In the genomic region with DNA sequence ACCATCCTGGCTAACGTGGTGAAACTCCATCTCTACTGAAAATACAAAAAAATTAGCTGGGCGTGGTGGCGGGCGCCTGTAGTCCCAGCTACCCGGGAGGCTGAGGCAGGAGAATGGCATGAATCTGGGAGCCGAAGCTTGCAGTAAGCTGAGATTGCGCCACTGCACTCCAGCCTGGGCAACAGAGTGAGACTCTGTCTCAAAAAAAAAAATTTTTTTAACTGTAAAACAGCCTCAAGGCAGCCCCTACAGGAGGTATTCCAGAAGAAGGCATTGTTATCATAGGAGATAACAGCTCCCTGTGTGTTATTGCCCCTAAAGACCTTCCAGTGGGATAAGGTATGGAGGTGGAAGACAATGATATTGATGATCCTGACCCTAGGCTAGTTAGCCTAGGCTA, we compare ENCODE assay signal across 1 cellular context. TPM values are rescaled to one million over a fixed set of nuclear protein-coding genes. Genes with fewer than 3 reads are reported as not detected.
"Had no signal": no experiment of that assay in that cellular context is flagged by ENCODE, and none has a peak within 500 bp of the region (broad histone marks: within the 10 kb centered on the region; RNA-seq: fewer than 3 reads in every experiment).

No MANE protein-coding gene starts in this region.

RNA-seq across cellular contexts. Expression of a gene that starts 27.8 kb away (rescaled TPM):
- polyA plus RNA-seq: GM12878 had no signal
